In the genomic region with DNA sequence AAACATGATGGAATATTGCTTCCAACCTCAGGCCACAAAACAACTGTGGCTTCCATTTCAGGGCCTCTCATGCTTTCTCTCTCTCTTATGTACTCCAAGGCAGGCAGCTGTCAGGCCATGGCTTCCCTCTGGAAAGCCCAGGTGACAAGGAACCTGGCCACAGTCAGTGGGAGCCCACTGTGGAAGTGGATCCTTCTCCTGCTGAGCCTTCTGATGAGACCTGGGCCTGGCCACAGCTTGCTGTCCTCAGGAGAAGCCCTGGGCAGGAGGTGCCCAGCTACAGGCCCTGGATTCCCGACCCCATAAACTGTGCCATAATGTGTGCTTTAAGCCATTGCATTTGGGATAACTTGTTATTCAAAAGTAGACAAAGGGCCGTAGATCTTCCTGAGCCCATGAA, we compare ENCODE assay signal across 17 cellular contexts.
"Had no signal": no experiment of that assay in that cellular context is flagged by ENCODE, and none has a peak within 500 bp of the region (broad histone marks: within the 10 kb centered on the region; RNA-seq: fewer than 3 reads in every experiment).

No MANE protein-coding gene starts in this region.

- H3K9me3 ChIP-seq: esophagus squamous epithelium, gastroesophageal sphincter, mucosa of descending colon, pancreas, thoracic aorta, transverse colon had no signal

- DNase-seq: central memory CD4-positive, alpha-beta T cell; effector memory CD4-positive, alpha-beta T cell; esophagus squamous epithelium; foreskin fibroblast; glutamatergic neuron; mammary epithelial cell; nucleus accumbens; stimulated activated CD4-positive, alpha-beta T cell treated with anti-CD3 and anti-CD28 coated beads, Interleukin-4, amount 100 ng/mL, for 1 hour; substantia nigra; transverse colon had no signal

- H2AFZ ChIP-seq: neural progenitor cell had no signal

- H3K4me1 ChIP-seq: transverse colon had no signal

- H3K4me2 ChIP-seq: neural progenitor cell, smooth muscle cell had no signal

- H3K36me3 ChIP-seq: esophagus squamous epithelium, gastroesophageal sphincter, neural progenitor cell, pancreas, thoracic aorta, transverse colon had no signal

- H3K9ac ChIP-seq: neural progenitor cell had no signal

- H3K4me3 ChIP-seq: esophagus squamous epithelium, gastroesophageal sphincter, mucosa of descending colon, neural progenitor cell, pancreas, smooth muscle cell, thoracic aorta, transverse colon had no signal

- FAIRE-seq: pancreas had no signal

- H3K27ac ChIP-seq: epithelial cell of prostate, esophagus squamous epithelium, gastroesophageal sphincter, neural progenitor cell, pancreas, thoracic aorta, transverse colon had no signal
